In genomic region chr3:15602146-15602536, GRCh38 we compare ENCODE assay signal across 8 cellular contexts. TPM values are rescaled to one million over a fixed set of nuclear protein-coding genes. Genes with fewer than 3 reads are reported as not detected.
DNase-seq lines count a peak whose midpoint lies in the region; ATAC-seq and TF ChIP-seq lines count a peak whose summit lies in the region.

No MANE protein-coding gene starts in this region.

- BruUV-seq in Caco-2 (replicated peaks; lab: Mats Ljungman, UMichigan) = TSS peak; percentile 86

- no peak overlapping the region for H4K8ac ChIP-seq in neuronal stem cell (ENCODE audit: low read depth, low read length)

- no peak overlapping the region for H2AK5ac ChIP-seq in neuronal stem cell (ENCODE audit: low read depth, low read length)

- H3K4me3 ChIP-seq in Caco-2 (ENCODE audit: low read depth, low read length) = peak overlapping the region; percentile 61
- H3K4me3 ChIP-seq in GM23338 = peak overlapping the region; percentile 67
- H3K4me3 ChIP-seq in NB4 (ENCODE audit: low read depth, low read length) = peak overlapping the region; percentile 86
- peak overlapping the region; percentile 99 for H3K4me3 ChIP-seq in epithelial cell of esophagus (ENCODE audit: low read length)
- H3K4me3 ChIP-seq in neuronal stem cell (ENCODE audit: low read length in 2 of 2) = peak overlapping the region; percentile 83 to 85

- peaks cover 7% of the 10 kb centered on the region; the same call in 1 of the 2 replicates for H3K4me1 ChIP-seq in Caco-2
- H3K4me1 ChIP-seq in GM23338 (ENCODE audit: insufficient read depth) = peaks cover 8% of the 10 kb centered on the region
- H3K4me1 ChIP-seq in neuronal stem cell (ENCODE audit: control insufficient read depth in 2 of 2, insufficient read depth in 1 of 2, low read depth in 1 of 2, low read length in 2 of 2) = peaks cover 4% of the 10 kb centered on the region in 2 donors

- CTCF ChIA-PET in Caco-2 (lab: Charles Lee) = interaction anchor here (0.9 kb wide), 1 partner anchor 29 kb away, joined by 5 read pairs; no protein-coding TSS in a partner anchor

- H3K4me3 Mint-ChIP-seq in Caco-2 (ENCODE audit: unreplicated experiment) = peak overlapping the region; percentile 100
- peak overlapping the region; percentile 100 for H3K4me3 Mint-ChIP-seq in GM23338

- no peak overlapping the region for H3K14ac ChIP-seq in neuronal stem cell (ENCODE audit: low read length)

- H3K9ac ChIP-seq in neuronal stem cell (ENCODE audit: low read depth, low read length, poor library complexity) = no peak overlapping the region

- H4K20me1 ChIP-seq in GM23338 (replicated peaks; ENCODE audit: insufficient read depth) = no peaks in the 10 kb centered on the region

- H3K27me3 ChIP-seq in Caco-2 (replicated peaks; ENCODE audit: control insufficient read depth, insufficient read depth, low read length) (no peaks in the 10 kb centered on the region), GM23338 (ENCODE audit: insufficient read depth) (no peaks in the 10 kb centered on the region), neuronal stem cell (ENCODE audit: control insufficient read depth in 3 of 3, insufficient read depth in 3 of 3, low read depth in 1 of 3, low read length in 3 of 3) (no peaks in the 10 kb centered on the region)

- no peak overlapping the region for H3K18ac ChIP-seq in neuronal stem cell (ENCODE audit: low read length)

- no peak overlapping the region for H3K4ac ChIP-seq in neuronal stem cell (ENCODE audit: low read length)

- TF ChIP-seq POLR2A in NB4 (IDR thresholded peaks at IDR 0.05; ENCODE audit: extremely low read depth, insufficient read length) = no peak

- peak overlapping the region; percentile 96 for H3K4me2 ChIP-seq in GM23338
- H3K4me2 ChIP-seq in neuronal stem cell (ENCODE audit: insufficient read depth, low read length, poor library complexity, severe bottlenecking) = peak overlapping the region; percentile 56

- no peak overlapping the region for H2BK5ac ChIP-seq in neuronal stem cell (ENCODE audit: low read length)

- H2BK12ac ChIP-seq in neuronal stem cell (ENCODE audit: low read length) = no peak overlapping the region

- H2AFZ ChIP-seq in GM23338 (peak overlapping the region; percentile 93; the same call in 1 of the 2 replicates), neuronal stem cell (ENCODE audit: low read length) (peak overlapping the region; percentile 75)

- H2BK120ac ChIP-seq in neuronal stem cell (ENCODE audit: low read depth, low read length) = no peak overlapping the region

- POLR2A ChIA-PET in Caco-2 (lab: Charles Lee) = interaction anchor here (0.5 kb wide), 1 partner anchor 664 kb away, joined by 5 read pairs; no protein-coding TSS in a partner anchor

- peak overlapping the region; percentile 25 for H3K23ac ChIP-seq in neuronal stem cell (ENCODE audit: low read depth, low read length, poor library complexity)

- H3K27me3 Mint-ChIP-seq in Caco-2 (ENCODE audit: insufficient read depth, unreplicated experiment) (no peaks in the 10 kb centered on the region), GM23338 (ENCODE audit: insufficient read depth, low read depth, poor library complexity) (peaks cover 5% of the 10 kb centered on the region)

- H3K79me1 ChIP-seq in neuronal stem cell (ENCODE audit: low read depth, low read length) = peaks cover 4% of the 10 kb centered on the region

- H3K9me2 ChIP-seq in GM23338 (ENCODE audit: insufficient read depth) = no peaks in the 10 kb centered on the region

- no peaks in the 10 kb centered on the region for H3K4me1 Mint-ChIP-seq in Caco-2 (ENCODE audit: low read depth, unreplicated experiment)
- H3K4me1 Mint-ChIP-seq in GM23338 = peaks cover 16% of the 10 kb centered on the region

- H2BK15ac ChIP-seq in neuronal stem cell (ENCODE audit: low read length) = no peak overlapping the region

- peak overlapping the region; percentile 99 for H3K27ac Mint-ChIP-seq in Caco-2 (ENCODE audit: unreplicated experiment)
- H3K27ac Mint-ChIP-seq in GM23338 = peak overlapping the region; percentile 99

- DNase-seq in Caco-2 (no peak), GM23338 (ENCODE audit: low spot score) (no peak), NB4 (ENCODE audit: low read depth) (no peak), epithelial cell of esophagus (ENCODE audit: low read depth) (no peak), neuronal stem cell (ENCODE audit: low spot score) (no peak), HUDEP-2 (lab: John Stamatoyannopoulos, UW; ENCODE audit: unreplicated experiment in 76 of 76) (no peak), AG08396 (ENCODE audit: low spot score) (no peak), DMS153 (lab: John Stamatoyannopoulos, UW) (no peak)

- H3K9me3 ChIP-seq in Caco-2 (peaks cover 7% of the 10 kb centered on the region), neuronal stem cell (replicated peaks in 1 of 2; ENCODE audit: control insufficient read depth in 2 of 2, insufficient read depth in 1 of 2, low read depth in 1 of 2, low read length in 2 of 2) (peaks cover 3 to 6% of the 10 kb centered on the region in 2 donors)

- H3K36me3 Mint-ChIP-seq in Caco-2 (ENCODE audit: insufficient read depth, unreplicated experiment) (peaks cover 46% of the 10 kb centered on the region), GM23338 (ENCODE audit: low read depth) (peaks cover 59% of the 10 kb centered on the region)

- H3F3A ChIP-seq in GM23338 (replicated peaks; ENCODE audit: low read depth) = no peaks in the 10 kb centered on the region; the same call in 1 of the 2 replicates

- intact Hi-C loops in Caco-2 (cut with micrococcal nuclease; ENCODE audit: unreplicated experiment) = no loop called here

- no peak for TF ChIP-seq CTCF in Caco-2 (IDR thresholded peaks at IDR 0.05; ENCODE audit: insufficient read depth in 1 of 2, low read depth in 1 of 2, low read length in 1 of 2, severe bottlenecking in 1 of 2, unreplicated experiment in 1 of 2)
- no peak for TF ChIP-seq CTCF in GM23338 (conservative IDR thresholded peaks at IDR 0.05; ENCODE audit: low read depth in 2 of 2)
- TF ChIP-seq CTCF in NB4 (IDR thresholded peaks at IDR 0.05; ENCODE audit: low read depth, low read length) = no peak
- TF ChIP-seq CTCF in epithelial cell of esophagus (IDR thresholded peaks at IDR 0.05; ENCODE audit: insufficient read depth, low read depth, low read length, missing control alignments) = no peak

- peaks cover 26% of the 10 kb centered on the region for H3K79me2 ChIP-seq in GM23338 (replicated peaks; ENCODE audit: insufficient read depth)

- H3K27ac ChIP-seq in GM23338 (ENCODE audit: low read depth) (peak overlapping the region; percentile 96), neuronal stem cell (replicated peaks; ENCODE audit: low read length) (peak overlapping the region; percentile 94)

- H4K91ac ChIP-seq in neuronal stem cell (ENCODE audit: low read depth, low read length, poor library complexity) = no peak overlapping the region

- peaks cover 8% of the 10 kb centered on the region for H3K36me3 ChIP-seq in Caco-2 (ENCODE audit: control insufficient read depth, insufficient read depth, low read length)
- H3K36me3 ChIP-seq in GM23338 (ENCODE audit: insufficient read depth) = peaks cover 22% of the 10 kb centered on the region
- peaks cover 8 to 31% of the 10 kb centered on the region in 2 donors for H3K36me3 ChIP-seq in neuronal stem cell (replicated peaks in 1 of 2; ENCODE audit: control insufficient read depth in 2 of 2, insufficient read depth in 2 of 2, low read length in 2 of 2)

- peaks cover 9% of the 10 kb centered on the region for H3K9me3 Mint-ChIP-seq in Caco-2 (ENCODE audit: unreplicated experiment)
- peaks cover 24% of the 10 kb centered on the region for H3K9me3 Mint-ChIP-seq in GM23338

- WGBS in neuronal stem cell (ENCODE audit: extremely low coverage in 2 of 2, insufficient read length in 2 of 2, insufficient replicate concordance in 1 of 2), 2 donors = no CpG with 5 or more reads among the region's 9 CpGs

- peak; percentile 32 for ATAC-seq in GM23338

TF ChIP-seq in GM23338, 12 proteins besides CTCF, POLR2A, EP300 and RAD21 (continues in another document):
- TF ChIP-seq EZH2 (IDR thresholded peaks at IDR 0.05; ENCODE audit: low read depth, unreplicated experiment) (no peak), CREB1 (CRISPR knock-in tag; IDR thresholded peaks at IDR 0.05; ENCODE audit: low read depth) (no peak), EZH2phosphoT487 (IDR thresholded peaks at IDR 0.05; ENCODE audit: unreplicated experiment) (no peak), REST (IDR thresholded peaks at IDR 0.05; ENCODE audit: unreplicated experiment) (no peak)

RNA-seq across cellular contexts. Expression of gene BTD, which starts 0.6 kb away (rescaled TPM):
- 11.1 and 11.8 TPM in 2 replicates for total RNA-seq in Caco-2 (2022)
- total RNA-seq in GM23338 (2014; rRNA removed; shearing (Covaris generic)) = 15.0 and 17.8 TPM in 2 replicates
- 19.0 and 20.0 TPM in 2 replicates for polyA plus RNA-seq in GM23338 (2016; fragmentation: Nextera tagmentation; extraction: Ambion mirVana)
- polyA plus RNA-seq in neuronal stem cell (2013, experiment 1 of 2) = 9.8 TPM
- 9.6 TPM for polyA plus RNA-seq in neuronal stem cell (2013, experiment 2 of 2)

RNA-seq across cellular contexts. Expression of gene HACL1, which starts 0.8 kb away (rescaled TPM):
- 41.9 and 48.1 TPM in 2 replicates for total RNA-seq in Caco-2 (2022)
- 25.9 and 33.5 TPM in 2 replicates for total RNA-seq in GM23338 (2014; rRNA removed; shearing (Covaris generic))
- 19.4 and 19.6 TPM in 2 replicates for polyA plus RNA-seq in GM23338 (2016; fragmentation: Nextera tagmentation; extraction: Ambion mirVana)
- 15.2 TPM for polyA plus RNA-seq in neuronal stem cell (2013, experiment 1 of 2)
- polyA plus RNA-seq in neuronal stem cell (2013, experiment 2 of 2) = 15.7 TPM
